Comparison of ENCODE assay signal across 7 cellular contexts in the genomic region with DNA sequence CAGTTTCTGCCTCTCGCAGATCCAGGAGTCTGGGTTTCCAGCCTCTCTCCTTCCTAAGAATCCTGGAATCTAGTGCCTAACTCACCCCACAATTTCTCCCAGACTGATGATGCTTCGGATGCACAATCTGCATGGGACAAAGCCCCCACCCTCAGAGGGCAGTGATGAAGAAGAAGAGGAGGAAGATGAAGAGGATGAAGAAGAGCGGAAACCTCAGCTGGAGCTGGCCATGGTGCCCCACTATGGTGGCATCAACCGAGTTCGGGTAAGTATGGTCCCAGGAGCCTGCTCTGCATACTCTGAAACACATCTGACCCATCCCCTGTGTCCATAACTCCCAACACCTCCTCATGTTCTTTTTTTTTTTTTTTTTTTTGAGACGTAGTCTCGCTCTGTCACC. TPM values are rescaled to one million over a fixed set of nuclear protein-coding genes. Genes with fewer than 3 reads are reported as not detected.
DNase-seq lines count a peak whose midpoint lies in the region; ATAC-seq and TF ChIP-seq lines count a peak whose summit lies in the region.

No MANE protein-coding gene starts in this region.

- no peaks in the 10 kb centered on the region for H3K9me3 ChIP-seq in iPS-15b (ENCODE audit: control insufficient read depth, insufficient read depth, low read length)

- ATAC-seq in stimulated activated memory B cell treated with anti-CD40 and anti-IgM and Interleukin-4, amounts not matched to agents 10 μg/mL and 1 μg/mL and 100 μg/mL, for 72 hours = no peak
- no peak for ATAC-seq in GM19395 (IDR thresholded peaks at IDR 0.05; ENCODE audit: unreplicated experiment)

- H3K27me3 ChIP-seq in HL-60 (ENCODE audit: insufficient read depth, poor library complexity, severe bottlenecking) = peaks cover 15% of the 10 kb centered on the region
- no peaks in the 10 kb centered on the region for H3K27me3 ChIP-seq in iPS-15b (ENCODE audit: control insufficient read depth, insufficient read depth, low read length)

- no peaks in the 10 kb centered on the region for H3K9me3 Mint-ChIP-seq in activated T-helper 1 cell treated with anti-CD3 and anti-CD28 coated beads, Interleukin-12 subunit alpha, Interleukin-12 subunit beta, Interleukin-2, Interleukin-4 antibody, amounts not matched to agents 30 ng/mL and 10 ng/mL and 1 ng/mL, durations not matched to agents 14 hours and 24 hours and 36 hours
- no peaks in the 10 kb centered on the region for H3K9me3 Mint-ChIP-seq in stimulated activated memory B cell treated with anti-CD40 and anti-IgM and Interleukin-4, amounts not matched to agents 10 μg/mL and 1 μg/mL and 100 μg/mL, for 72 hours

- H3K4me1 Mint-ChIP-seq in activated T-helper 1 cell treated with anti-CD3 and anti-CD28 coated beads, Interleukin-12 subunit alpha, Interleukin-12 subunit beta, Interleukin-2, Interleukin-4 antibody, amounts not matched to agents 30 ng/mL and 10 ng/mL and 1 ng/mL, durations not matched to agents 14 hours and 24 hours and 36 hours (ENCODE audit: low read depth) = peaks cover 19% of the 10 kb centered on the region
- H3K4me1 Mint-ChIP-seq in stimulated activated memory B cell treated with anti-CD40 and anti-IgM and Interleukin-4, amounts not matched to agents 10 μg/mL and 1 μg/mL and 100 μg/mL, for 72 hours = peaks cover 43% of the 10 kb centered on the region

- H3K36me3 Mint-ChIP-seq in activated T-helper 1 cell treated with anti-CD3 and anti-CD28 coated beads, Interleukin-12 subunit alpha, Interleukin-12 subunit beta, Interleukin-2, Interleukin-4 antibody, amounts not matched to agents 30 ng/mL and 10 ng/mL and 1 ng/mL, durations not matched to agents 14 hours and 24 hours and 36 hours (ENCODE audit: low read depth) = peaks cover 25% of the 10 kb centered on the region
- peaks cover 29% of the 10 kb centered on the region for H3K36me3 Mint-ChIP-seq in stimulated activated memory B cell treated with anti-CD40 and anti-IgM and Interleukin-4, amounts not matched to agents 10 μg/mL and 1 μg/mL and 100 μg/mL, for 72 hours

- intact Hi-C loops in activated T-helper 1 cell treated with anti-CD3 and anti-CD28 coated beads, Interleukin-12 subunit alpha, Interleukin-12 subunit beta, Interleukin-2, Interleukin-4 antibody, amounts not matched to agents 30 ng/mL and 10 ng/mL and 1 ng/mL, durations not matched to agents 14 hours and 24 hours and 36 hours (cut with micrococcal nuclease) = loop anchor here (5.0 kb wide), 1 partner anchor 189 kb away; a partner anchor contains a TSS

- H3K27ac ChIP-seq in HL-60 (replicated peaks) = peak overlapping the region; percentile 82

- H3K4me3 Mint-ChIP-seq in activated T-helper 1 cell treated with anti-CD3 and anti-CD28 coated beads, Interleukin-12 subunit alpha, Interleukin-12 subunit beta, Interleukin-2, Interleukin-4 antibody, amounts not matched to agents 30 ng/mL and 10 ng/mL and 1 ng/mL, durations not matched to agents 14 hours and 24 hours and 36 hours = peak overlapping the region; percentile 92
- H3K4me3 Mint-ChIP-seq in stimulated activated memory B cell treated with anti-CD40 and anti-IgM and Interleukin-4, amounts not matched to agents 10 μg/mL and 1 μg/mL and 100 μg/mL, for 72 hours = peak overlapping the region; percentile 96

- TF ChIP-seq CTCF in HL-60 (IDR thresholded peaks at IDR 0.05; ENCODE audit: insufficient read depth, low read length) = no peak

- DNase-seq in HL-60 (ENCODE audit: low read depth in 1 of 2, low spot score in 1 of 2) (no peak), pons (ENCODE audit: low spot score) (no peak), NCI-H524 treated with DMSO at 0.1 percent for 48 hours (lab: John Stamatoyannopoulos, UW) (no peak)
- DNase-seq in activated T-helper 1 cell treated with anti-CD3 and anti-CD28 coated beads, Interleukin-12 subunit alpha, Interleukin-12 subunit beta, Interleukin-2, Interleukin-4 antibody, amounts not matched to agents 30 ng/mL and 10 ng/mL and 1 ng/mL, durations not matched to agents 14 hours and 24 hours and 36 hours (ENCODE audit: low spot score) = no peak

- peaks cover 25% of the 10 kb centered on the region for H3K36me3 ChIP-seq in iPS-15b (ENCODE audit: control insufficient read depth, insufficient read depth, low read length)

- peak overlapping the region; percentile 94 for H3K9ac ChIP-seq in iPS-15b (ENCODE audit: low read depth, low read length)

- peaks cover 19% of the 10 kb centered on the region for H3K27me3 Mint-ChIP-seq in activated T-helper 1 cell treated with anti-CD3 and anti-CD28 coated beads, Interleukin-12 subunit alpha, Interleukin-12 subunit beta, Interleukin-2, Interleukin-4 antibody, amounts not matched to agents 30 ng/mL and 10 ng/mL and 1 ng/mL, durations not matched to agents 14 hours and 24 hours and 36 hours (ENCODE audit: insufficient read depth)
- H3K27me3 Mint-ChIP-seq in stimulated activated memory B cell treated with anti-CD40 and anti-IgM and Interleukin-4, amounts not matched to agents 10 μg/mL and 1 μg/mL and 100 μg/mL, for 72 hours = peaks cover 22% of the 10 kb centered on the region

- H3K27ac Mint-ChIP-seq in activated T-helper 1 cell treated with anti-CD3 and anti-CD28 coated beads, Interleukin-12 subunit alpha, Interleukin-12 subunit beta, Interleukin-2, Interleukin-4 antibody, amounts not matched to agents 30 ng/mL and 10 ng/mL and 1 ng/mL, durations not matched to agents 14 hours and 24 hours and 36 hours = peak overlapping the region; percentile 90
- H3K27ac Mint-ChIP-seq in stimulated activated memory B cell treated with anti-CD40 and anti-IgM and Interleukin-4, amounts not matched to agents 10 μg/mL and 1 μg/mL and 100 μg/mL, for 72 hours = peak overlapping the region; percentile 98

- H3K4me1 ChIP-seq in iPS-15b (ENCODE audit: control insufficient read depth, insufficient read depth, low read length) = peaks cover 4% of the 10 kb centered on the region

- H3K4me3 ChIP-seq in HL-60 (replicated peaks; ENCODE audit: insufficient read depth, low read length) (peak overlapping the region; percentile 99), iPS-15b (ENCODE audit: low read depth, low read length) (peak overlapping the region; percentile 100)

RNA-seq across cellular contexts. Expression of a gene that starts 0.8 kb away (rescaled TPM):
- 96.0 and 100 TPM in 2 replicates for total RNA-seq in activated T-helper 1 cell treated with anti-CD3 and anti-CD28 coated beads, Interleukin-12 subunit alpha, Interleukin-12 subunit beta, Interleukin-2, Interleukin-4 antibody, amounts not matched to agents 30 ng/mL and 10 ng/mL and 1 ng/mL, durations not matched to agents 14 hours and 24 hours and 36 hours

RNA-seq across cellular contexts. Expression of a gene that starts 8.8 kb away (rescaled TPM):
- total RNA-seq in activated T-helper 1 cell treated with anti-CD3 and anti-CD28 coated beads, Interleukin-12 subunit alpha, Interleukin-12 subunit beta, Interleukin-2, Interleukin-4 antibody, amounts not matched to agents 30 ng/mL and 10 ng/mL and 1 ng/mL, durations not matched to agents 14 hours and 24 hours and 36 hours = 2.2 and 2.4 TPM in 2 replicates

RNA-seq across cellular contexts. Expression of a gene that starts 22.6 kb away (rescaled TPM):
- 35.9 and 37.1 TPM in 2 replicates for total RNA-seq in activated T-helper 1 cell treated with anti-CD3 and anti-CD28 coated beads, Interleukin-12 subunit alpha, Interleukin-12 subunit beta, Interleukin-2, Interleukin-4 antibody, amounts not matched to agents 30 ng/mL and 10 ng/mL and 1 ng/mL, durations not matched to agents 14 hours and 24 hours and 36 hours

RNA-seq across cellular contexts. Expression of a gene that starts 53.1 kb away (rescaled TPM):
- total RNA-seq in activated T-helper 1 cell treated with anti-CD3 and anti-CD28 coated beads, Interleukin-12 subunit alpha, Interleukin-12 subunit beta, Interleukin-2, Interleukin-4 antibody, amounts not matched to agents 30 ng/mL and 10 ng/mL and 1 ng/mL, durations not matched to agents 14 hours and 24 hours and 36 hours = 0.16 and 0.17 TPM in 2 replicates

RNA-seq across cellular contexts. Expression of a gene that starts 55.2 kb away (rescaled TPM):
- 70.9 and 74.2 TPM in 2 replicates for total RNA-seq in activated T-helper 1 cell treated with anti-CD3 and anti-CD28 coated beads, Interleukin-12 subunit alpha, Interleukin-12 subunit beta, Interleukin-2, Interleukin-4 antibody, amounts not matched to agents 30 ng/mL and 10 ng/mL and 1 ng/mL, durations not matched to agents 14 hours and 24 hours and 36 hours
